Comparison of ENCODE assay signal across 8 cellular contexts in genomic region chr3:53114011-53114400, GRCh38. TPM values are rescaled to one million over a fixed set of nuclear protein-coding genes. Genes with fewer than 3 reads are reported as not detected.
DNase-seq lines count a peak whose midpoint lies in the region; ATAC-seq and TF ChIP-seq lines count a peak whose summit lies in the region.

No MANE protein-coding gene starts in this region.

- H3K79me2 ChIP-seq in neural progenitor cell (ENCODE audit: low read depth): no peaks in the 10 kb centered on the region

- H3K9me3 Mint-ChIP-seq in activated T-helper 1 cell treated with anti-CD3 and anti-CD28 coated beads, Interleukin-12 subunit alpha, Interleukin-12 subunit beta, Interleukin-2, Interleukin-4 antibody, amounts not matched to agents 30 ng/mL and 10 ng/mL and 1 ng/mL, durations not matched to agents 14 hours and 24 hours and 36 hours: peaks cover 2% of the 10 kb centered on the region
- no peaks in the 10 kb centered on the region for H3K9me3 Mint-ChIP-seq in neural progenitor cell

- H3K27me3 ChIP-seq in neural progenitor cell: no peaks in the 10 kb centered on the region
- H3K27me3 ChIP-seq in stomach: no peaks in the 10 kb centered on the region

- DNase-seq in AG09309 (ENCODE audit: low read depth): peak; percentile 29
- peak; percentile 87 for DNase-seq in KBM-7
- DNase-seq in RKO (ENCODE audit: low spot score): peak; percentile 81
- peak; percentile 76 for DNase-seq in activated T-helper 1 cell treated with anti-CD3 and anti-CD28 coated beads, Interleukin-12 subunit alpha, Interleukin-12 subunit beta, Interleukin-2, Interleukin-4 antibody, amounts not matched to agents 30 ng/mL and 10 ng/mL and 1 ng/mL, durations not matched to agents 14 hours and 24 hours and 36 hours (ENCODE audit: low spot score)
- peak; percentile 60 for DNase-seq in fibroblast of the conjunctiva (ENCODE audit: low read depth)
- DNase-seq in neural progenitor cell (ENCODE audit: low spot score): peak; percentile 87
- peak; percentile 86 for DNase-seq in stomach

- no peak overlapping the region for H3K27ac Mint-ChIP-seq in activated T-helper 1 cell treated with anti-CD3 and anti-CD28 coated beads, Interleukin-12 subunit alpha, Interleukin-12 subunit beta, Interleukin-2, Interleukin-4 antibody, amounts not matched to agents 30 ng/mL and 10 ng/mL and 1 ng/mL, durations not matched to agents 14 hours and 24 hours and 36 hours
- no peak overlapping the region for H3K27ac Mint-ChIP-seq in neural progenitor cell

- intact Hi-C loops in activated T-helper 1 cell treated with anti-CD3 and anti-CD28 coated beads, Interleukin-12 subunit alpha, Interleukin-12 subunit beta, Interleukin-2, Interleukin-4 antibody, amounts not matched to agents 30 ng/mL and 10 ng/mL and 1 ng/mL, durations not matched to agents 14 hours and 24 hours and 36 hours (cut with micrococcal nuclease): loop anchor here (1.0 to 10.0 kb wide), 7 partner anchors 16 to 601 kb away; partner anchors contain the start of genes DCP1A, PRKCD, RFT1 and TKT
- intact Hi-C loops in stomach (cut with DNase I; ENCODE audit: low total_unique reads): no loop called here

- peaks cover 19% of the 10 kb centered on the region for H3K4me1 Mint-ChIP-seq in activated T-helper 1 cell treated with anti-CD3 and anti-CD28 coated beads, Interleukin-12 subunit alpha, Interleukin-12 subunit beta, Interleukin-2, Interleukin-4 antibody, amounts not matched to agents 30 ng/mL and 10 ng/mL and 1 ng/mL, durations not matched to agents 14 hours and 24 hours and 36 hours (ENCODE audit: low read depth)
- peaks cover 2% of the 10 kb centered on the region for H3K4me1 Mint-ChIP-seq in neural progenitor cell

- H3K4me3 Mint-ChIP-seq in activated T-helper 1 cell treated with anti-CD3 and anti-CD28 coated beads, Interleukin-12 subunit alpha, Interleukin-12 subunit beta, Interleukin-2, Interleukin-4 antibody, amounts not matched to agents 30 ng/mL and 10 ng/mL and 1 ng/mL, durations not matched to agents 14 hours and 24 hours and 36 hours: no peak overlapping the region
- H3K4me3 Mint-ChIP-seq in neural progenitor cell: no peak overlapping the region

- H4K20me1 ChIP-seq in neural progenitor cell (ENCODE audit: low read depth): no peaks in the 10 kb centered on the region

- H3K9me3 ChIP-seq in neural progenitor cell (ENCODE audit: low read depth) (no peaks in the 10 kb centered on the region), stomach (no peaks in the 10 kb centered on the region)

- peak; percentile 66 for ATAC-seq in GM18909 (IDR thresholded peaks at IDR 0.05; ENCODE audit: poor library complexity, unreplicated experiment)

- H3K4me1 ChIP-seq in neural progenitor cell: no peaks in the 10 kb centered on the region
- H3K4me1 ChIP-seq in stomach: peaks cover 6 to 61% (median 28%) of the 10 kb centered on the region in 4 donors

- H3K4me2 ChIP-seq in neural progenitor cell: no peak overlapping the region

- TF ChIP-seq CTCF in AG09309 (IDR thresholded peaks at IDR 0.05; ENCODE audit: control insufficient read depth, insufficient read depth, low read depth, low read length, missing control alignments) (peak; percentile 95), neural progenitor cell (IDR thresholded peaks at IDR 0.05) (peak; percentile 92), stomach (IDR thresholded peaks at IDR 0.05) (peak in 6 of 7 experiments; percentile 34 to 96 (median 94))

- WGBS in stomach, 5 donors: 7 to 11% (median 9%) methylated on average over 5 of the region's 5 CpGs

- H2AFZ ChIP-seq in neural progenitor cell (replicated peaks): no peak overlapping the region

- H3K4me3 ChIP-seq in AG09309 (ENCODE audit: control insufficient read depth, low read depth, low read length) (no peak overlapping the region), neural progenitor cell (no peak overlapping the region), stomach (no peak overlapping the region)

- no peak for TF ChIP-seq EP300 in stomach (IDR thresholded peaks at IDR 0.05)

- H3K36me3 Mint-ChIP-seq in activated T-helper 1 cell treated with anti-CD3 and anti-CD28 coated beads, Interleukin-12 subunit alpha, Interleukin-12 subunit beta, Interleukin-2, Interleukin-4 antibody, amounts not matched to agents 30 ng/mL and 10 ng/mL and 1 ng/mL, durations not matched to agents 14 hours and 24 hours and 36 hours (ENCODE audit: low read depth): peaks cover 17% of the 10 kb centered on the region
- H3K36me3 Mint-ChIP-seq in neural progenitor cell: peaks cover 10% of the 10 kb centered on the region

- in situ Hi-C loops in KBM-7 (cut with MboI; ENCODE audit: low pct_unique_long_range_greater_than_20kb, low sequenced_read_pairs): no loop called here

- peaks cover 9% of the 10 kb centered on the region for H3K36me3 ChIP-seq in neural progenitor cell
- peaks cover 32 to 70% (median 68%) of the 10 kb centered on the region in 4 donors for H3K36me3 ChIP-seq in stomach

- H3F3A ChIP-seq in neural progenitor cell (ENCODE audit: low read depth): peaks cover 10% of the 10 kb centered on the region

- H3K27me3 Mint-ChIP-seq in activated T-helper 1 cell treated with anti-CD3 and anti-CD28 coated beads, Interleukin-12 subunit alpha, Interleukin-12 subunit beta, Interleukin-2, Interleukin-4 antibody, amounts not matched to agents 30 ng/mL and 10 ng/mL and 1 ng/mL, durations not matched to agents 14 hours and 24 hours and 36 hours (ENCODE audit: insufficient read depth): no peaks in the 10 kb centered on the region
- no peaks in the 10 kb centered on the region for H3K27me3 Mint-ChIP-seq in neural progenitor cell (ENCODE audit: insufficient read depth, low read depth)

- H3K9ac ChIP-seq in neural progenitor cell: no peak overlapping the region

- no peak overlapping the region for H3K27ac ChIP-seq in neural progenitor cell
- peak overlapping the region in 4 of 5 donors; percentile 35 to 75 (median 52) for H3K27ac ChIP-seq in stomach

- TF ChIP-seq POLR2A in stomach (IDR thresholded peaks at IDR 0.05): no peak

RNA-seq across cellular contexts. Expression of gene RFT1, which starts 16.2 kb away (rescaled TPM):
- 44.9 and 46.2 TPM in 2 replicates for total RNA-seq in activated T-helper 1 cell treated with anti-CD3 and anti-CD28 coated beads, Interleukin-12 subunit alpha, Interleukin-12 subunit beta, Interleukin-2, Interleukin-4 antibody, amounts not matched to agents 30 ng/mL and 10 ng/mL and 1 ng/mL, durations not matched to agents 14 hours and 24 hours and 36 hours
- total RNA-seq in neural progenitor cell (ENCODE audit: low replicate concordance) (17.0 and 17.2 TPM in 2 replicates), stomach (10 to 100 TPM in 2 of 5 donors, 1 to 10 TPM in 2, not detected in 1; 7.0 to 16.8 (median 12.1) TPM)
- polyA plus RNA-seq in stomach: 1 to 10 TPM; 3.3 to 7.9 (median 3.7) TPM

RNA-seq across cellular contexts. Expression of gene PRKCD, which starts 47.0 kb away (rescaled TPM):
- total RNA-seq in activated T-helper 1 cell treated with anti-CD3 and anti-CD28 coated beads, Interleukin-12 subunit alpha, Interleukin-12 subunit beta, Interleukin-2, Interleukin-4 antibody, amounts not matched to agents 30 ng/mL and 10 ng/mL and 1 ng/mL, durations not matched to agents 14 hours and 24 hours and 36 hours: 24.8 and 28.0 TPM in 2 replicates
- total RNA-seq in neural progenitor cell (ENCODE audit: low replicate concordance) (4.9 and 8.9 TPM in 2 replicates), stomach (100 to 1,000 TPM in 1 of 5 donors, 10 to 100 TPM in 4; 15.6 to 117 (median 37.9) TPM)
- polyA plus RNA-seq in stomach: 10 to 100 TPM; 20.5 to 56.1 (median 36.4) TPM

Comparison
In these comparisons a context has a peak if more than half of its experiments do, and no peak if none do; other contexts are left out.
1. DNase-seq: peak in every context shown above with its lines; median percentile 87 in KBM-7; 87 in neural progenitor cell; 86 in stomach; 81 in RKO; 76 in activated T-helper 1 cell treated with anti-CD3 and anti-CD28 coated beads, Interleukin-12 subunit alpha, Interleukin-12 subunit beta, Interleukin-2, Interleukin-4 antibody, amounts not matched to agents 30 ng/mL and 10 ng/mL and 1 ng/mL, durations not matched to agents 14 hours and 24 hours and 36 hours; 60 in fibroblast of the conjunctiva; 29 in AG09309.